In the genomic region with DNA sequence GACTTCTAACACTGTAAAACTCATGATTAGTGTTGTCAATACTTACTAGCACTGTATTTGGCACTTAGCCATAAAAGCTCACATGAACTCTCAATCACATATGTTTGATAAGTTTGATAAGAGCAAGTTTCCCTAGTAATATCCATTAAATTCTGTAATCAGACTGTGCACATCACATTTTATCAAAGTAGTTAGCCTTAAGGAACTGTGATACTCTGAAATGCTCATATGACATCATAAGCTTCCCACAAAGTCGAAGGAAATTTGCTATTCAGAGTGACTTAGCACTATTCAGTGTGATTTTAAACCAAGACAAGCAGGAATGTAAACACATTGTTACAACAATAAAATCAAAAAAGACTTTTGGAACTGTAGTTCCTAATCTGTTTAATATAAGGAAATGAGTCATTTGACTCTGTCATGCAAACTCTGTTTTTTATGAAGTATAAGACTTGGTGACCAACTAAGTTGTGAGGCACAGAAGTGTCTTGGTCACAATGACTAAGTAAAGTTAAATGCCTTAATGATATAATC, we compare ENCODE assay signal across 9 cellular contexts. TPM values are rescaled to one million over a fixed set of nuclear protein-coding genes. Genes with fewer than 3 reads are reported as not detected.
DNase-seq lines count a peak whose midpoint lies in the region; ATAC-seq and TF ChIP-seq lines count a peak whose summit lies in the region.
"Had no signal": no experiment of that assay in that cellular context is flagged by ENCODE, and none has a peak within 500 bp of the region (broad histone marks: within the 10 kb centered on the region; RNA-seq: fewer than 3 reads in every experiment).

No MANE protein-coding gene starts in this region.

- no peak overlapping the region for H3K27ac Mint-ChIP-seq in CD4-positive, alpha-beta T cell

- peak; percentile 55 for ATAC-seq in GM19452 (IDR thresholded peaks at IDR 0.05; ENCODE audit: unreplicated experiment)
- ATAC-seq in CD4-positive, alpha-beta T cell (ENCODE audit: poor library complexity), result no peak

- peaks cover 47% of the 10 kb centered on the region for H3K36me3 ChIP-seq in A673 (ENCODE audit: insufficient read depth, low read length, poor library complexity, severe bottlenecking)
- H3K36me3 ChIP-seq in fibroblast of lung (ENCODE audit: control insufficient read depth, insufficient read depth, low read length), result no peaks in the 10 kb centered on the region
- no peaks in the 10 kb centered on the region for H3K36me3 ChIP-seq in BE2C

- no peak for TF ChIP-seq CTCF in A673 (conservative IDR thresholded peaks at IDR 0.05; ENCODE audit: low read depth, low read length)
- no peak for TF ChIP-seq CTCF in fibroblast of lung (conservative IDR thresholded peaks at IDR 0.05 in 1 of 2, IDR thresholded peaks at IDR 0.05 in 1 of 2; ENCODE audit: low read depth in 1 of 2, low read length in 2 of 2)
- TF ChIP-seq CTCF in BE2C (IDR thresholded peaks at IDR 0.05; ENCODE audit: low read depth, low read length), result no peak
- no peak for TF ChIP-seq CTCF in CD4-positive, alpha-beta T cell (IDR thresholded peaks at IDR 0.05)

- H3K9ac ChIP-seq in fibroblast of lung (ENCODE audit: insufficient read depth, low read length), result peak overlapping the region; percentile 28

- H3K4me3 Mint-ChIP-seq in CD4-positive, alpha-beta T cell, result no peak overlapping the region

- POLR2A ChIA-PET in A673 (lab: Charles Lee; ENCODE audit: low non-redundant PET), result interaction anchor here (0.7 kb wide), 1 partner anchor 169 kb away, joined by 3 read pairs; no protein-coding TSS in a partner anchor
- POLR2A ChIA-PET in CD4-positive, alpha-beta T cell (lab: Charles Lee), result no interaction called here

- no peaks in the 10 kb centered on the region for H3K9me3 Mint-ChIP-seq in CD4-positive, alpha-beta T cell

- intact Hi-C loops in A673 (cut with micrococcal nuclease; ENCODE audit: unreplicated experiment), result no loop called here
- intact Hi-C loops in CD4-positive, alpha-beta T cell (cut with DNase I, micrococcal nuclease), result no loop called here

- H3K4me2 ChIP-seq in fibroblast of lung (ENCODE audit: extremely low read depth, insufficient read depth, low read length), result peak overlapping the region; percentile 33

- no peak overlapping the region for H2AFZ ChIP-seq in fibroblast of lung (ENCODE audit: low read length)

- H3K9me3 ChIP-seq in A673 (ENCODE audit: low read depth, low read length, poor library complexity, severe bottlenecking) (no peaks in the 10 kb centered on the region), fibroblast of lung (ENCODE audit: control insufficient read depth, insufficient read depth, low read depth, low read length) (no peaks in the 10 kb centered on the region), BE2C (no peaks in the 10 kb centered on the region)
- H3K9me3 ChIP-seq in CD4-positive, alpha-beta T cell (ENCODE audit: control insufficient read depth, low read length), result no peaks in the 10 kb centered on the region

- peaks cover 9% of the 10 kb centered on the region for H3K79me2 ChIP-seq in fibroblast of lung (ENCODE audit: control insufficient read depth, insufficient read depth, low read length)

- no peaks in the 10 kb centered on the region for H4K20me1 ChIP-seq in fibroblast of lung (ENCODE audit: control insufficient read depth, extremely low read depth, insufficient read depth, low read length)

- no peaks in the 10 kb centered on the region for H3K27me3 ChIP-seq in A673 (replicated peaks; ENCODE audit: insufficient read depth, low read depth, low read length, poor library complexity)
- H3K27me3 ChIP-seq in fibroblast of lung (ENCODE audit: control insufficient read depth, insufficient read depth, low read length), result no peaks in the 10 kb centered on the region
- H3K27me3 ChIP-seq in BE2C, result no peaks in the 10 kb centered on the region
- no peaks in the 10 kb centered on the region for H3K27me3 ChIP-seq in CD4-positive, alpha-beta T cell (ENCODE audit: control insufficient read depth, insufficient read depth, low read length)

- no peaks in the 10 kb centered on the region for H3K4me1 Mint-ChIP-seq in CD4-positive, alpha-beta T cell (ENCODE audit: low read depth)

- H3K4me3 ChIP-seq in A673 (ENCODE audit: low read depth, low read length, poor library complexity, severe bottlenecking) (peak overlapping the region; percentile 4), fibroblast of lung (replicated peaks in 1 of 4; ENCODE audit: control extremely low read depth in 1 of 4, insufficient read depth in 1 of 4, low read depth in 3 of 4, low read length in 4 of 4) (no peak overlapping the region), BE2C (ENCODE audit: low read depth, low read length) (no peak overlapping the region)

- CTCF ChIA-PET in A673 (lab: Charles Lee), result interaction anchor here (0.7 kb wide), 1 partner anchor 12 kb away, joined by 3 read pairs; no protein-coding TSS in a partner anchor
- CTCF ChIA-PET in CD4-positive, alpha-beta T cell (lab: Charles Lee), result no interaction called here

- no TSS peak for BruUV-seq in A673 (replicated peaks; lab: Mats Ljungman, UMichigan)

- DNase-seq in A673 (ENCODE audit: low spot score), result peak; percentile 93
- peak; percentile 90 for DNase-seq in NCI-H460 (ENCODE audit: extremely low read depth, low read depth)
- DNase-seq in fibroblast of lung (ENCODE audit: low read depth in 2 of 2), result peak; percentile 92 to 93
- no peak for DNase-seq in HK-2 (ENCODE audit: unreplicated experiment)
- no peak for DNase-seq in BE2C
- DNase-seq in CD4-positive, alpha-beta T cell, result no peak
- no peak for DNase-seq in NCI-H1930 (lab: John Stamatoyannopoulos, UW)
- DNase-seq: NCI-H1417 treated with DMSO at 0.1 percent for 48 hours had no signal

- peaks cover 44% of the 10 kb centered on the region for H3K4me1 ChIP-seq in A673 (ENCODE audit: insufficient read depth, low read length, poor library complexity, severe bottlenecking)
- H3K4me1 ChIP-seq in fibroblast of lung (ENCODE audit: control insufficient read depth, extremely low read depth, insufficient read depth, low read length), result peaks cover 3% of the 10 kb centered on the region
- peaks cover 4% of the 10 kb centered on the region for H3K4me1 ChIP-seq in BE2C

- H3K36me3 Mint-ChIP-seq in CD4-positive, alpha-beta T cell (ENCODE audit: low read depth), result no peaks in the 10 kb centered on the region

- H3K27me3 Mint-ChIP-seq in CD4-positive, alpha-beta T cell, result no peaks in the 10 kb centered on the region

- H3K27ac ChIP-seq in A673 (ENCODE audit: low read depth, low read length, poor library complexity, severe bottlenecking) (peak overlapping the region; percentile 84), fibroblast of lung (ENCODE audit: insufficient read depth, low read length) (peak overlapping the region; percentile 90)
- H3K27ac ChIP-seq in CD4-positive, alpha-beta T cell (ENCODE audit: low read depth, low read length), result no peak overlapping the region

RNA-seq across cellular contexts. Expression of gene SLC7A11, which starts 6.7 kb away (rescaled TPM):
- total RNA-seq in A673 (2021) (40.6 and 43.8 TPM in 2 replicates), fibroblast of lung (46.0 and 74.8 TPM in 2 replicates)
- total RNA-seq in NCI-H460 (2014; rRNA removed; shearing (Covaris generic)), result 208 and 225 TPM in 2 replicates
- polyA plus RNA-seq in NCI-H460 (2014; cell fraction: nucleus; rRNA removed), result 151 and 264 TPM in 2 replicates
- 9.6 and 16.0 TPM in 2 replicates for polyA plus RNA-seq in fibroblast of lung
- polyA plus RNA-seq in fibroblast of lung (2012), result 5.9 and 9.5 TPM in 2 replicates
- polyA minus RNA-seq in fibroblast of lung (ENCODE audit: low replicate concordance), result 20.1 and 22.5 TPM in 2 replicates
- polyA plus RNA-seq in BE2C (2012; ENCODE audit: insufficient read depth, insufficient read length, low read depth), result 5.2 TPM
- under 1 TPM in 1 of 2 experiments, not detected in 1; 0.03 TPM for total RNA-seq in CD4-positive, alpha-beta T cell

Comparison
In these comparisons a context has a peak if more than half of its experiments do, and no peak if none do; other contexts are left out.
1. DNase-seq: peak in A673 (single experiment), NCI-H460 (single experiment) and fibroblast of lung (2 of 2); none in HK-2 (single experiment), BE2C (single experiment), CD4-positive, alpha-beta T cell (0 of 10) and NCI-H1930 (0 of 2).
2. RNA of gene SLC7A11, which starts 6.7 kb away (total RNA-seq): 208 to 225 TPM in NCI-H460, 46.0 to 74.8 TPM in fibroblast of lung and 40.6 to 43.8 TPM in A673; 0.03 TPM in CD4-positive, alpha-beta T cell; every median in the first group is over 10 times any median in the second.